16 cellular contexts compared by ENCODE assay signal in the genomic region with DNA sequence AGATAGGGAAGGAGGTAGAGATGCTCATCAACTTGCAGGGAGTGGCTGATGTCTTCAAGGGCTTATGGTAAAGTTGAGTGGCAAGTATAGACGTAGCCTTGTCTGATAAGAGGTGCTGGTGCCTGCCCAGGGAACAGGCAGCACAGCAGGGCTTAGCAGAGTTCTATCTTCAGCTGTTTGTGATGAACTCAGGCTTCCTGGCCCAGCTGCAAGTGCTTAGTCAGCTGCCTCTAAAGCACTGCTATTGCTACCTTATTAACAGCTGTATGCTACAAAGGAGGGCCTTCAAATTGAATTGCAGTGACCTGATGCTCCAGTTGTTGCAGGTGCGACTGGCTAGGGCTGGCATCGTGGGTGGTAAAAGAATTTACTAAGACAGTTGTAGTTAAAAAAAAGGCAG.
DNase-seq lines count a peak whose midpoint lies in the region; ATAC-seq and TF ChIP-seq lines count a peak whose summit lies in the region.
"Had no signal": no experiment of that assay in that cellular context is flagged by ENCODE, and none has a peak within 500 bp of the region (broad histone marks: within the 10 kb centered on the region; RNA-seq: fewer than 3 reads in every experiment).

No MANE protein-coding gene starts in this region.

- TF ChIP-seq CTCF in MM.1S (IDR thresholded peaks at IDR 0.05; ENCODE audit: low read length) = no peak
- TF ChIP-seq CTCF in heart left ventricle (IDR thresholded peaks at IDR 0.05) = no peak
- no peak for TF ChIP-seq CTCF in neural progenitor cell (IDR thresholded peaks at IDR 0.05)
- no peak for TF ChIP-seq CTCF in lower leg skin (IDR thresholded peaks at IDR 0.05)

- 74 to 83% methylated on average over 3 of the region's 3 CpGs for WGBS in GM23248 (ENCODE audit: low coverage in 1 of 2, low lambda C conversion rate in 2 of 2, missing lambda C conversion rate in 2 of 2), 2 experiments
- 74 to 84% (median 78%) methylated on average over 3 of the region's 3 CpGs for WGBS in heart left ventricle, 4 donors
- 52 to 65% methylated on average over 3 of the region's 3 CpGs for WGBS in lower leg skin, 2 donors

- H3K4me1 Mint-ChIP-seq in neural progenitor cell = peaks cover 12% of the 10 kb centered on the region
- H3K4me1 Mint-ChIP-seq: CD14-positive monocyte, IgD-negative memory B cell had no signal

- peak; percentile 25 for DNase-seq in GM23248
- DNase-seq in MM.1S = peak; percentile 79
- DNase-seq in heart left ventricle = peak in 1 of 5 donors; percentile 44
- DNase-seq in neural progenitor cell (ENCODE audit: low spot score) = no peak
- no peak for DNase-seq in lower leg skin (ENCODE audit: low spot score in 2 of 2)
- no peak for DNase-seq in NCI-H82 treated with DMSO at 0.1 percent for 48 hours (lab: John Stamatoyannopoulos, UW; ENCODE audit: unreplicated experiment)
- DNase-seq: CD8-positive, alpha-beta T cell; COR-L47; DMS153; DMS79 treated with DMSO at 0.1 percent for 48 hours; EL had no signal

- H3K79me2 ChIP-seq in GM23248 (ENCODE audit: insufficient read depth) = no peaks in the 10 kb centered on the region
- no peaks in the 10 kb centered on the region for H3K79me2 ChIP-seq in MM.1S (ENCODE audit: low read length)
- no peaks in the 10 kb centered on the region for H3K79me2 ChIP-seq in neural progenitor cell (ENCODE audit: low read depth)

- H3K36me3 Mint-ChIP-seq in neural progenitor cell = peaks cover 4% of the 10 kb centered on the region
- H3K36me3 Mint-ChIP-seq: CD14-positive monocyte; CD8-positive, alpha-beta T cell had no signal

- no peaks in the 10 kb centered on the region for H3K9me3 ChIP-seq in GM23248 (ENCODE audit: low read depth)
- H3K9me3 ChIP-seq in MM.1S (replicated peaks; ENCODE audit: insufficient read depth, low read length) = no peaks in the 10 kb centered on the region
- no peaks in the 10 kb centered on the region for H3K9me3 ChIP-seq in heart left ventricle
- H3K9me3 ChIP-seq in neural progenitor cell (ENCODE audit: low read depth) = no peaks in the 10 kb centered on the region
- H3K9me3 ChIP-seq: A549 had no signal

- H3K9ac ChIP-seq in GM23248 = no peak overlapping the region
- H3K9ac ChIP-seq in MM.1S (ENCODE audit: low read length) = no peak overlapping the region
- H3K9ac ChIP-seq in neural progenitor cell = no peak overlapping the region

- H3K27ac ChIP-seq in GM23248 (no peak overlapping the region), MM.1S (ENCODE audit: low read length) (no peak overlapping the region), heart left ventricle (peak overlapping the region in 2 of 12 donors; percentile 9 to 33), neural progenitor cell (no peak overlapping the region)
- H3K27ac ChIP-seq: A549 had no signal

- H3K4me3 ChIP-seq in GM23248 = no peak overlapping the region
- no peak overlapping the region for H3K4me3 ChIP-seq in MM.1S (ENCODE audit: low read length)
- H3K4me3 ChIP-seq in heart left ventricle = no peak overlapping the region
- H3K4me3 ChIP-seq in neural progenitor cell = no peak overlapping the region
- H3K4me3 ChIP-seq in lower leg skin (ENCODE audit: low read depth, poor library complexity, severe bottlenecking) = no peak overlapping the region
- H3K4me3 ChIP-seq: A549 had no signal

- ATAC-seq in heart left ventricle (peak in 3 of 4 donors; percentile 38 to 42 (median 41)), GM18907 (IDR thresholded peaks at IDR 0.05; ENCODE audit: unreplicated experiment) (no peak)
- ATAC-seq: A549; CD8-positive, alpha-beta T cell; HCT116 had no signal

- intact Hi-C loops in heart left ventricle (cut with DNase I) = no loop called here
- intact Hi-C loops in lower leg skin (cut with DNase I; ENCODE audit: low total_unique reads) = no loop called here

- H3K4me2 ChIP-seq in GM23248 (ENCODE audit: unreplicated experiment) (no peak overlapping the region), MM.1S (ENCODE audit: low read depth, low read length) (no peak overlapping the region), neural progenitor cell (no peak overlapping the region)
- H3K4me2 ChIP-seq: A549 had no signal

- in situ Hi-C loops in GM23248 (cut with MboI) = no loop called here

- H3K9me3 Mint-ChIP-seq in neural progenitor cell = peaks cover 22% of the 10 kb centered on the region
- H3K9me3 Mint-ChIP-seq: CD8-positive, alpha-beta T cell had no signal

- H3K27me3 Mint-ChIP-seq in neural progenitor cell (ENCODE audit: insufficient read depth, low read depth) = peaks cover 10% of the 10 kb centered on the region

- H4K20me1 ChIP-seq in GM23248 (ENCODE audit: insufficient read depth) (no peaks in the 10 kb centered on the region), MM.1S (ENCODE audit: insufficient read depth, low read length) (no peaks in the 10 kb centered on the region), neural progenitor cell (ENCODE audit: low read depth) (no peaks in the 10 kb centered on the region)

- no peaks in the 10 kb centered on the region for H3K9me2 ChIP-seq in GM23248 (ENCODE audit: insufficient read depth)
- H3K9me2 ChIP-seq in MM.1S (replicated peaks; ENCODE audit: insufficient read depth, low read length) = no peaks in the 10 kb centered on the region

- H2AFZ ChIP-seq in GM23248 (no peak overlapping the region), MM.1S (ENCODE audit: low read length) (no peak overlapping the region), neural progenitor cell (replicated peaks) (no peak overlapping the region)

- H3K4me3 Mint-ChIP-seq in neural progenitor cell = no peak overlapping the region
- H3K4me3 Mint-ChIP-seq: CD14-positive monocyte; CD8-positive, alpha-beta T cell; IgD-negative memory B cell had no signal

- no peak for TF ChIP-seq POLR2A in heart left ventricle (IDR thresholded peaks at IDR 0.05)
- no peak for TF ChIP-seq POLR2A in lower leg skin (IDR thresholded peaks at IDR 0.05)

- peak overlapping the region; percentile 77 for H3K27ac Mint-ChIP-seq in neural progenitor cell
- H3K27ac Mint-ChIP-seq: CD8-positive, alpha-beta T cell; IgD-negative memory B cell had no signal

- H3K27me3 ChIP-seq in GM23248 (replicated peaks; ENCODE audit: insufficient read depth) (peaks cover 25% of the 10 kb centered on the region), MM.1S (replicated peaks; ENCODE audit: insufficient read depth, low read length) (no peaks in the 10 kb centered on the region), heart left ventricle (no peaks in the 10 kb centered on the region), neural progenitor cell (no peaks in the 10 kb centered on the region)

- H3K4me1 ChIP-seq in GM23248 (ENCODE audit: insufficient read depth) (no peaks in the 10 kb centered on the region), MM.1S (ENCODE audit: low read length) (no peaks in the 10 kb centered on the region), heart left ventricle (peaks cover 0 to 18% (median 5%) of the 10 kb centered on the region in 12 donors), neural progenitor cell (peaks cover 9% of the 10 kb centered on the region)
- H3K4me1 ChIP-seq: A549 had no signal

- H3F3A ChIP-seq in GM23248 (ENCODE audit: insufficient read depth) = no peaks in the 10 kb centered on the region
- H3F3A ChIP-seq in MM.1S (ENCODE audit: insufficient read depth, low read length) = no peaks in the 10 kb centered on the region
- H3F3A ChIP-seq in neural progenitor cell (ENCODE audit: low read depth) = peaks cover 6% of the 10 kb centered on the region

- H3K36me3 ChIP-seq in GM23248 (ENCODE audit: low read depth) (no peaks in the 10 kb centered on the region), MM.1S (replicated peaks; ENCODE audit: insufficient read depth, low read length) (no peaks in the 10 kb centered on the region), heart left ventricle (no peaks in the 10 kb centered on the region), neural progenitor cell (no peaks in the 10 kb centered on the region)

Comparison
In these comparisons a context has a peak if more than half of its experiments do, and no peak if none do; other contexts are left out.
1. DNase-seq: peak in GM23248 (single experiment) and MM.1S (single experiment); none in neural progenitor cell (single experiment), lower leg skin (0 of 2) and NCI-H82 treated with DMSO at 0.1 percent for 48 hours (single experiment).